ENCODE assay signal across 1 cellular context in genomic region chr1:92784639-92785500, GRCh38.
A peak's percentile ranks its signal among the peaks of the same experiment; 100 is the strongest.
TF ChIP-seq lines count a peak whose summit lies in the region.

EVI5 (minus strand) TSS chr1:92785108; CDS start chr1:92736546, 48,562 bp downstream.

TF ChIP-seq in HepG2, 621 proteins besides CTCF, POLR2A, EP300 and RAD21 (continued from another document and continues in another):
- TF ChIP-seq ZBTB2 (CRISPR knock-in tag; IDR thresholded peaks at IDR 0.05; ENCODE audit: low read depth) (peak; percentile 80; the same call in 1 of the 2 replicates), ZBTB10 (CRISPR knock-in tag; IDR thresholded peaks at IDR 0.05; ENCODE audit: borderline replicate concordance) (peak; percentile 97), ARNT (IDR thresholded peaks at IDR 0.05) (no peak), GABPB1 (CRISPR knock-in tag; IDR thresholded peaks at IDR 0.05) (peak; percentile 78), NR0B2 (CRISPR knock-in tag; IDR thresholded peaks at IDR 0.05) (peak; percentile 97), ESRRA (CRISPR knock-in tag; IDR thresholded peaks at IDR 0.05; ENCODE audit: low read depth) (peak; percentile 74; the same call in 1 of the 2 replicates), ZNF891 (CRISPR knock-in tag; IDR thresholded peaks at IDR 0.05) (peak; percentile 84), ZFP36 (IDR thresholded peaks at IDR 0.05; ENCODE audit: borderline replicate concordance, low read depth, low read length, partially characterized antibody) (no peak), DMAP1 (CRISPR knock-in tag; IDR thresholded peaks at IDR 0.05) (peak; percentile 87; the same call in 1 of the 2 replicates), ZBTB40 (IDR thresholded peaks at IDR 0.05) (no peak), ZBTB40 (CRISPR knock-in tag; IDR thresholded peaks at IDR 0.05) (peak; percentile 95), ZNF556 (CRISPR knock-in tag; IDR thresholded peaks at IDR 0.05; ENCODE audit: borderline replicate concordance) (peak; percentile 70; the same call in 1 of the 2 replicates), MYPOP (CRISPR knock-in tag; IDR thresholded peaks at IDR 0.05) (peak; percentile 98), NFYC (CRISPR knock-in tag; IDR thresholded peaks at IDR 0.05) (peak; percentile 65), SIN3A (IDR thresholded peaks at IDR 0.05; ENCODE audit: borderline replicate concordance, low read depth, low read length) (peak; percentile 77; the same call in 1 of the 2 replicates), ZNF687 (CRISPR knock-in tag; IDR thresholded peaks at IDR 0.05) (peak; percentile 100), ZNF879 (CRISPR knock-in tag; IDR thresholded peaks at IDR 0.05) (peak; percentile 99), ZFP36L1 (CRISPR knock-in tag; IDR thresholded peaks at IDR 0.05) (peak; percentile 99), ZBED4 (CRISPR knock-in tag; IDR thresholded peaks at IDR 0.05; ENCODE audit: borderline replicate concordance) (peak; percentile 93; the same call in 1 of the 2 replicates), GPN1 (CRISPR knock-in tag; IDR thresholded peaks at IDR 0.05; ENCODE audit: borderline replicate concordance) (peak; percentile 79; the same call in 1 of the 2 replicates), TEAD3 (CRISPR knock-in tag; optimal IDR thresholded peaks at IDR 0.05; ENCODE audit: borderline replicate concordance) (peak; percentile 85), ZNF510 (CRISPR knock-in tag; IDR thresholded peaks at IDR 0.05; ENCODE audit: low read depth) (peak; percentile 99), NFIC (IDR thresholded peaks at IDR 0.05; ENCODE audit: low read length) (no peak), ZBTB33 (CRISPR knock-in tag; IDR thresholded peaks at IDR 0.05) (peak; percentile 62), NR2F2 (IDR thresholded peaks at IDR 0.05; ENCODE audit: borderline replicate concordance, low read depth) (no peak), ZNF33B (CRISPR knock-in tag; IDR thresholded peaks at IDR 0.05) (peak; percentile 99), MATR3 (CRISPR knock-in tag; IDR thresholded peaks at IDR 0.05) (no peak), PHB2 (IDR thresholded peaks at IDR 0.05; ENCODE audit: partially characterized antibody) (no peak), ZNF709 (CRISPR knock-in tag; IDR thresholded peaks at IDR 0.05) (peak; percentile 100)
